8 cellular contexts compared by ENCODE assay signal in genomic region chr2:10331702-10332401, GRCh38. TPM values are rescaled to one million over a fixed set of nuclear protein-coding genes. Genes with fewer than 3 reads are reported as not detected.
DNase-seq lines count a peak whose midpoint lies in the region; ATAC-seq, FAIRE-seq and TF ChIP-seq lines count a peak whose summit lies in the region.

No MANE protein-coding gene starts in this region.

- H3K4me3 ChIP-seq in astrocyte (ENCODE audit: insufficient read depth, low read depth, low read length) (no peak overlapping the region), neutrophil (ENCODE audit: low read depth in 1 of 2, low read length in 1 of 2) (peak overlapping the region; percentile 57 to 60)

- TF ChIP-seq CTCF in astrocyte (IDR thresholded peaks at IDR 0.05; ENCODE audit: insufficient read depth, low read depth, low read length) (no peak), neutrophil (IDR thresholded peaks at IDR 0.05) (peak; percentile 23)

- peaks cover 33% of the 10 kb centered on the region for H3K4me1 ChIP-seq in astrocyte (ENCODE audit: insufficient read depth, low read length)
- peaks cover 46 to 54% of the 10 kb centered on the region in 2 experiments for H3K4me1 ChIP-seq in neutrophil (ENCODE audit: control insufficient read depth in 1 of 2, insufficient read depth in 1 of 2, low read depth in 1 of 2, low read length in 1 of 2)

- H3K4me1 Mint-ChIP-seq in astrocyte (ENCODE audit: low read depth, unreplicated experiment): peaks cover 43% of the 10 kb centered on the region

- no peak overlapping the region for H3K27ac ChIP-seq in astrocyte (ENCODE audit: low read depth, low read length)
- peak overlapping the region; percentile 93 for H3K27ac ChIP-seq in neutrophil

- peaks cover 2% of the 10 kb centered on the region for H3K36me3 Mint-ChIP-seq in astrocyte (ENCODE audit: low read depth, unreplicated experiment)

- no peak overlapping the region for H3K9ac ChIP-seq in astrocyte (ENCODE audit: low read length)

- no peak for FAIRE-seq in astrocyte (lab: Jason Lieb, UNC)

- H4K20me1 ChIP-seq in astrocyte (ENCODE audit: insufficient read depth, low read length): peaks cover 32% of the 10 kb centered on the region

- H3K4me2 ChIP-seq in astrocyte (ENCODE audit: low read length): peak overlapping the region; percentile 75

- H2AFZ ChIP-seq in astrocyte (ENCODE audit: low read depth, low read length): no peak overlapping the region

- H3K27me3 ChIP-seq in astrocyte (ENCODE audit: insufficient read depth, low read length): no peaks in the 10 kb centered on the region
- no peaks in the 10 kb centered on the region for H3K27me3 ChIP-seq in neutrophil

- no peak overlapping the region for H3K4me3 Mint-ChIP-seq in astrocyte (ENCODE audit: unreplicated experiment)

- H3K27me3 Mint-ChIP-seq in astrocyte (ENCODE audit: low read depth, unreplicated experiment): no peaks in the 10 kb centered on the region

- H3K36me3 ChIP-seq in astrocyte (ENCODE audit: insufficient read depth, low read length) (no peaks in the 10 kb centered on the region), neutrophil (no peaks in the 10 kb centered on the region)

- peak; percentile 99 for DNase-seq in SKM-1 treated with dmso at 0.1 percent for 144 hours (lab: John Stamatoyannopoulos, UW; ENCODE audit: unreplicated experiment)
- no peak for DNase-seq in astrocyte (ENCODE audit: low read depth)
- DNase-seq in inferior parietal cortex (ENCODE audit: extremely low spot score): no peak
- no peak for DNase-seq in ecto neural progenitor cell (ENCODE audit: low spot score)
- DNase-seq in NCI-H1417 treated with DMSO at 0.1 percent for 48 hours (lab: John Stamatoyannopoulos, UW): no peak

- H3K27ac Mint-ChIP-seq in astrocyte (ENCODE audit: unreplicated experiment): peak overlapping the region; percentile 62

- H3K9me3 ChIP-seq in astrocyte (ENCODE audit: insufficient read depth, low read depth, low read length): peaks cover 6% of the 10 kb centered on the region
- H3K9me3 ChIP-seq in neutrophil: no peaks in the 10 kb centered on the region

- no peaks in the 10 kb centered on the region for H3K9me3 Mint-ChIP-seq in astrocyte (ENCODE audit: unreplicated experiment)

- peaks cover 74% of the 10 kb centered on the region for H3K79me2 ChIP-seq in astrocyte (ENCODE audit: insufficient read depth, low read length)

- ATAC-seq in GM19395 (IDR thresholded peaks at IDR 0.05; ENCODE audit: unreplicated experiment): peak; percentile 67
- ATAC-seq in HG03354 (IDR thresholded peaks at IDR 0.05; ENCODE audit: poor library complexity, severe bottlenecking, unreplicated experiment): peak; percentile 66

RNA-seq across cellular contexts. Expression of gene HPCAL1, which starts 29.1 kb away (rescaled TPM):
- 11.8 and 12.3 TPM in 2 replicates for total RNA-seq in astrocyte
